ENCODE assay signal across 8 cellular contexts in the genomic region with DNA sequence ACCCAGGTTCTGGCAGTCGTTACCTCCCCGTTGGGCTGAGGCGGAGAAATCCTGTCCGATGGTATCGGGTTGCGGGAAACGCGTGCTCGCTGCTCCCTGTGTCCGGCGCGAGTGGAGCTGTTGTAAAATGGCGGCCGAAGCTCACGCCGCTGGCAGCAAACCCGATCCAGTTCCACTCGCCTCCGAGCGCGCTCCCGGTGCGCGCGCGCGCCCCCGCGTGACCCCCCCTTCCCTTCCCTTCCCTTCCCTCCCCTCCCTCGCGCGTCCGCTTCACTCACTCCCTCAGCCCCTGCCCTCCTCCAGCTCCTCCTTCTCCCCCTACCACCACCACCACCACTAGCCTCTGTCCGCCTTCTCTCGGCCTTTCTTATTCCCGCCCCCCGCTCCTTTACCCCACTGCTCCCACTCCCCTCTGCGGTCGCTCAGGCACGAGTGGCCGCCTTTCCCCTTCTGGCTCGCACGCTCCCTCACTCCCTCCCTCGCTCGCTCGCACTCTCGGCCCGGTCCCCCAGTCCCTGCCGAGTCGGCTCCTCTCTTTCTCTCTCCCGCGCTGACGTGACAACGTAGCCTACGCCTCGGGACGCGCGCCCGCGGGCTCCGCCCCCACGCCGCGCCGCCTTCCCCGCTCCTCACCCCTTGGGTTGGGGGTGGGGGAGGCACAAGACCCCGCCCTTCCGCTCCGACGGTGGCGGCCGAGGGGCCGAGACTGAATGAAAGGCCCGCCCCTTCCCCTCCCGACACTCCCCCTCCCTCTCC. TPM values are rescaled to one million over a fixed set of nuclear protein-coding genes. Genes with fewer than 3 reads are reported as not detected.
DNase-seq lines count a peak whose midpoint lies in the region; ATAC-seq and TF ChIP-seq lines count a peak whose summit lies in the region.

Gene SYNCRIP, minus strand, starts transcription at position 113 of the 756 bp plus-strand sequence. CDS start 1,447 bp downstream, outside the sequence.

- H3K4me1 ChIP-seq in ascending aorta (peaks cover 0 to 16% of the 10 kb centered on the region in 2 donors), right cardiac atrium (ENCODE audit: control insufficient read depth, insufficient read depth, low read length) (no peaks in the 10 kb centered on the region), uterus (peaks cover 1 to 7% of the 10 kb centered on the region in 2 donors)

- under 1% methylated on average over 76 of the region's 76 CpGs for WGBS in right cardiac atrium

- H3K27me3 Mint-ChIP-seq in T-helper 2 cell treated with Interferon-gamma antibody and Interleukin-4, amounts not matched to agents 5 μg/mL and 100 μg/mL, for 36 hours (ENCODE audit: low read depth), result peaks cover 2% of the 10 kb centered on the region

- ATAC-seq in GM18508 (IDR thresholded peaks at IDR 0.05; ENCODE audit: insufficient read depth, unreplicated experiment), result peak; percentile 48
- peak; percentile 64 for ATAC-seq in HG02981 (IDR thresholded peaks at IDR 0.05; ENCODE audit: unreplicated experiment)
- peak; percentile 93 to 95 for ATAC-seq in right cardiac atrium

- peak; percentile 89 to 96 for TF ChIP-seq POLR2A in uterus (IDR thresholded peaks at IDR 0.05)

- H3K9me3 ChIP-seq in ascending aorta (no peaks in the 10 kb centered on the region), right cardiac atrium (ENCODE audit: control insufficient read depth, low read length) (no peaks in the 10 kb centered on the region), uterus (no peaks in the 10 kb centered on the region)

- TF ChIP-seq CTCF in ascending aorta (IDR thresholded peaks at IDR 0.05) (no peak), uterus (IDR thresholded peaks at IDR 0.05) (no peak)

- peak within 1 kb of the TSS; percentile 93 to 95 for H3K4me3 ChIP-seq in ascending aorta
- H3K4me3 ChIP-seq in right cardiac atrium (ENCODE audit: low read length), result peak within 1 kb of the TSS; percentile 82
- H3K4me3 ChIP-seq in uterus, result peak within 1 kb of the TSS; percentile 85 to 96

- peak within 1 kb of the TSS; percentile 98 for H3K4me3 Mint-ChIP-seq in T-helper 2 cell treated with Interferon-gamma antibody and Interleukin-4, amounts not matched to agents 5 μg/mL and 100 μg/mL, for 36 hours

- H3K36me3 ChIP-seq in ascending aorta (peaks cover 0 to 18% of the 10 kb centered on the region in 2 donors), uterus (no peaks in the 10 kb centered on the region)

- H3K4me1 Mint-ChIP-seq in T-helper 2 cell treated with Interferon-gamma antibody and Interleukin-4, amounts not matched to agents 5 μg/mL and 100 μg/mL, for 36 hours (ENCODE audit: low read depth), result peaks cover 43% of the 10 kb centered on the region

- H3K27ac ChIP-seq in ascending aorta (peak within 1 kb of the TSS; percentile 96 to 97), right cardiac atrium (ENCODE audit: low read length) (peak within 1 kb of the TSS; percentile 100), uterus (peak within 1 kb of the TSS; percentile 98 to 99)

- H3K9me3 Mint-ChIP-seq in T-helper 2 cell treated with Interferon-gamma antibody and Interleukin-4, amounts not matched to agents 5 μg/mL and 100 μg/mL, for 36 hours, result no peaks in the 10 kb centered on the region

- H3K27me3 ChIP-seq in ascending aorta (no peaks in the 10 kb centered on the region), right cardiac atrium (ENCODE audit: control insufficient read depth, insufficient read depth) (no peaks in the 10 kb centered on the region), uterus (no peaks in the 10 kb centered on the region)

- H3K36me3 Mint-ChIP-seq in T-helper 2 cell treated with Interferon-gamma antibody and Interleukin-4, amounts not matched to agents 5 μg/mL and 100 μg/mL, for 36 hours (ENCODE audit: low read depth), result peaks cover 41% of the 10 kb centered on the region

- intact Hi-C loops in ascending aorta (cut with DNase I), result loop anchor here (1.0 to 10.0 kb wide), 6 partner anchors 35 to 1764 kb away; partner anchors contain the start of genes CFAP206, NT5E and TBX18
- intact Hi-C loops in right cardiac atrium (cut with DNase I), result loop anchor here in 3 of 4 donors (2.0 to 5.0 kb wide), 3 partner anchors 34 to 51 kb away; partner anchors contain the start of gene SNX14 (in 1 of the 3)
- intact Hi-C loops in uterus (cut with DNase I; ENCODE audit: low total_unique reads), result loop anchor here (5.0 kb wide), 1 partner anchor 34 kb away; no protein-coding TSS in a partner anchor

- peak; percentile 98 for DNase-seq in NCI-H2029 (lab: John Stamatoyannopoulos, UW)
- peak; percentile 98 for DNase-seq in T-helper 2 cell treated with Interferon-gamma antibody and Interleukin-4, amounts not matched to agents 5 μg/mL and 100 μg/mL, for 36 hours (ENCODE audit: low spot score)
- peak; percentile 95 to 100 for DNase-seq in ascending aorta (ENCODE audit: low spot score in 2 of 2)
- DNase-seq in right cardiac atrium, result peak; percentile 100
- DNase-seq in putamen (ENCODE audit: low spot score), result peak; percentile 100
- peak; percentile 99 for DNase-seq in uterus

- peak within 1 kb of the TSS; percentile 99 for H3K27ac Mint-ChIP-seq in T-helper 2 cell treated with Interferon-gamma antibody and Interleukin-4, amounts not matched to agents 5 μg/mL and 100 μg/mL, for 36 hours

RNA-seq across cellular contexts. Expression of gene SYNCRIP, which starts in this region (rescaled TPM):
- total RNA-seq in ascending aorta, result 25.3 TPM
- total RNA-seq in right cardiac atrium, result 10 to 100 TPM; 60.8 to 89.5 (median 65.7) TPM
- 31.7 TPM for polyA plus RNA-seq in right cardiac atrium
- 100 to 1,000 TPM in 2 of 4 donors, 10 to 100 TPM in 2; 25.1 to 147 (median 106) TPM for total RNA-seq in uterus

Comparison
In these comparisons a context has a peak if more than half of its experiments do, and no peak if none do; other contexts are left out.
1. Peak in every context shown above with its lines: DNase-seq, ATAC-seq, H3K4me3 ChIP-seq and H3K27ac ChIP-seq.